ENCODE assay signal across 23 cellular contexts in the genomic region with DNA sequence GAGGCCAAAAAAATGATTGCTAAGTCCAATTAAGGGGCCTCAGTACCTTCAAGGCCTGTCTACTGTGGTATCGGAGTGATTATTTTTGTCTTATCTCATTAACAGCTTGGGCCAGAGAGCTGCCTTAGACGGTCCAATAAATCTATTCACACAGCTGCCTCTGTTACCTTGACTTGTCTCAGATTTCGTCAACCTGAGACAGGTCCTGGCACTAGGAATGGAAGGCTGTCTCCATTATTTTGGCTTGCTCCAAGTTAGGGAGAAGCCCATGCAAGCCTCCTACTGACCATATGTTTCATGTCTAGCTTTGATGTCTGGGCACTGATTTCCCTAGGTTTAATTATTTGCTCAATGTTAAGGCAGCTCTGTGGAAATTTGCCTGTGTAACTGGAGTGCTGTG.
"Had no signal": no experiment of that assay in that cellular context is flagged by ENCODE, and none has a peak within 500 bp of the region (broad histone marks: within the 10 kb centered on the region; RNA-seq: fewer than 3 reads in every experiment).

No MANE protein-coding gene starts in this region.

- H3K4me3 Mint-ChIP-seq: naive thymus-derived CD8-positive, alpha-beta T cell; neural crest cell; stimulated activated naive B cell treated with anti-CD40 and anti-IgM and Interleukin-4, amounts not matched to agents 10 μg/mL and 1 μg/mL and 100 μg/mL, for 72 hours; stimulated activated naive CD8-positive, alpha-beta T cell treated with anti-CD3 and anti-CD28 coated beads, Interleukin-15, amount 100 ng/mL, for 72 hours had no signal

- H3K9me3 ChIP-seq: testis, upper lobe of right lung had no signal

- ATAC-seq: left lobe of liver; mucosa of descending colon; naive thymus-derived CD8-positive, alpha-beta T cell; stimulated activated naive B cell treated with anti-CD40 and anti-IgM and Interleukin-4, amounts not matched to agents 10 μg/mL and 1 μg/mL and 100 μg/mL, for 72 hours; stimulated activated naive CD8-positive, alpha-beta T cell treated with anti-CD3 and anti-CD28 coated beads, Interleukin-15, amount 100 ng/mL, for 72 hours; upper lobe of right lung had no signal

- H3K4me1 Mint-ChIP-seq: naive thymus-derived CD8-positive, alpha-beta T cell; neural crest cell; stimulated activated naive B cell treated with anti-CD40 and anti-IgM and Interleukin-4, amounts not matched to agents 10 μg/mL and 1 μg/mL and 100 μg/mL, for 72 hours; stimulated activated naive CD8-positive, alpha-beta T cell treated with anti-CD3 and anti-CD28 coated beads, Interleukin-15, amount 100 ng/mL, for 72 hours had no signal

- H3K4me3 ChIP-seq: dorsolateral prefrontal cortex, mucosa of descending colon, right atrium auricular region, sigmoid colon, skin epidermis, testis, tibial nerve, upper lobe of right lung, vagina had no signal

- DNase-seq: dorsolateral prefrontal cortex; effector CD8-positive, alpha-beta T cell; foreskin melanocyte; head of caudate nucleus; hippocampal formation; kidney glomerular epithelial cell; mammary epithelial cell; mucosa of descending colon; naive thymus-derived CD8-positive, alpha-beta T cell; sigmoid colon; stimulated activated CD4-positive, alpha-beta T cell treated with anti-CD3 and anti-CD28 coated beads, Interleukin-2, amount 100 ng/mL, for 24 hours; stimulated activated CD4-positive, alpha-beta T cell treated with anti-CD3 and anti-CD28 coated beads, Interleukin-4, amount 100 ng/mL, for 4 hours; stimulated activated naive B cell treated with anti-CD40 and anti-IgM and Interleukin-4, amounts not matched to agents 10 μg/mL and 1 μg/mL and 100 μg/mL, for 72 hours; stimulated activated naive CD8-positive, alpha-beta T cell treated with anti-CD3 and anti-CD28 coated beads, Interleukin-15, amount 100 ng/mL, for 72 hours; testis; upper lobe of right lung had no signal

- H3K4me1 ChIP-seq: right atrium auricular region, sigmoid colon, testis, tibial nerve, upper lobe of right lung, vagina had no signal

- FAIRE-seq: islet of Langerhans had no signal

- H3K27me3 ChIP-seq: dorsolateral prefrontal cortex, right atrium auricular region, sigmoid colon, testis, upper lobe of right lung, vagina had no signal

- H3K27ac ChIP-seq: dorsolateral prefrontal cortex, right atrium auricular region, sigmoid colon, skin epidermis, testis, tibial nerve, upper lobe of right lung, vagina had no signal

- H3K27ac Mint-ChIP-seq: stimulated activated naive B cell treated with anti-CD40 and anti-IgM and Interleukin-4, amounts not matched to agents 10 μg/mL and 1 μg/mL and 100 μg/mL, for 72 hours; stimulated activated naive CD8-positive, alpha-beta T cell treated with anti-CD3 and anti-CD28 coated beads, Interleukin-15, amount 100 ng/mL, for 72 hours had no signal

- H3K36me3 Mint-ChIP-seq: stimulated activated naive B cell treated with anti-CD40 and anti-IgM and Interleukin-4, amounts not matched to agents 10 μg/mL and 1 μg/mL and 100 μg/mL, for 72 hours had no signal

- H3K36me3 ChIP-seq: right atrium auricular region, sigmoid colon, tibial nerve, upper lobe of right lung, vagina had no signal
